In the genomic region with DNA sequence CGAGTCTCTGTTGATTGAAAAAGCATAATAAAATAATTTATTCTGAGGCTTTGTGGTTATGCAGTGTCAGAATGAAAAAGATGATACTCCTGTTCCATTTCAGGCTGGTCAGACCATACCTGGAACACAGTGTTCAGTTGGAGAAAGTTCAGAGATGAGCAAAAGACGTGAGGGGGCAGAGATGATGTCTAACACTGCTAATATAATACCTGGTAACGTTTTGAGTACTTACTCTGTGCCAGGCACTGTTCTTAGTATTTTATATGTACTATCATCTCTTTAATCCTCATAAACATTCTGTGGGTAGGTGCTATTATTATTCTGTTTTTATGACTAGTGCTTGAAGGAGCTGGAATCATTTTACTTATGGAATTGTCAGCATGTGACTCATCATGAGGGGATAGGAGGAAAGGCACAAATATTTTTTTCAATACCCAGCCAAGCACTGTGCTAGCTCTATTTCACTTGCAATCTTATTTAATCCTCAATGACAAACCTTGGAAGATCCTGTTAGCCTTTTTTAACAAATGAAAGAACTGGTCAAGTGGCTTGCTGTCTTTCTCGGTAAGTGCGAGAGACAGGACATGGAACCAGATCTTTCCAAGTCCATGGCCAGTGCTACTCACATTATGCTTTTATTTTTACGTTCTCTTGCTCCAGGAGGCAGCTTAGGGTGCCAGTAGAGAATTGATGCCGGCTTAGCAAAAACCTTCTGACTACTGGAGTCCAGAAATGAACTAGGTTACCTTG, we compare ENCODE assay signal across 10 cellular contexts. TPM values are rescaled to one million over a fixed set of nuclear protein-coding genes. Genes with fewer than 3 reads are reported as not detected.
DNase-seq lines count a peak whose midpoint lies in the region; ATAC-seq and TF ChIP-seq lines count a peak whose summit lies in the region.
"Had no signal": no experiment of that assay in that cellular context is flagged by ENCODE, and none has a peak within 500 bp of the region (broad histone marks: within the 10 kb centered on the region; RNA-seq: fewer than 3 reads in every experiment).

No MANE protein-coding gene starts in this region.

- peaks cover 28% of the 10 kb centered on the region for H3K36me3 Mint-ChIP-seq in activated CD8-positive, alpha-beta memory T cell treated with anti-CD3 and anti-CD28 coated beads, Interleukin-2, amount 10 ng/mL, durations not matched to agents 7 days and 5 days
- H3K36me3 Mint-ChIP-seq in chondrocyte (ENCODE audit: low read depth) (no peaks in the 10 kb centered on the region), natural killer cell (no peaks in the 10 kb centered on the region)

- 57 to 79% (median 75%) methylated on average over 7 of the region's 7 CpGs for WGBS in spleen, 5 donors

- H3K4me1 ChIP-seq in spleen = peaks cover 39 to 90% (median 75%) of the 10 kb centered on the region in 6 donors

- H3K4me3 ChIP-seq in MG63 = 0 out of 2 replicates have a peak overlapping the region, but pooled peaks have one; percentile 3
- H3K4me3 ChIP-seq in spleen = no peak overlapping the region

- peak; percentile 96 for ATAC-seq in activated CD8-positive, alpha-beta memory T cell treated with anti-CD3 and anti-CD28 coated beads, Interleukin-2, amount 10 ng/mL, durations not matched to agents 7 days and 5 days
- ATAC-seq in natural killer cell (peak in 2 of 3 donors; percentile 24 to 41), HG03571 (IDR thresholded peaks at IDR 0.05; ENCODE audit: unreplicated experiment) (no peak), HG03354 (IDR thresholded peaks at IDR 0.05; ENCODE audit: poor library complexity, severe bottlenecking, unreplicated experiment) (no peak)

- peak overlapping the region; percentile 74 for H3K27ac Mint-ChIP-seq in activated CD8-positive, alpha-beta memory T cell treated with anti-CD3 and anti-CD28 coated beads, Interleukin-2, amount 10 ng/mL, durations not matched to agents 7 days and 5 days
- peak overlapping the region; percentile 81 for H3K27ac Mint-ChIP-seq in chondrocyte (ENCODE audit: unreplicated experiment)
- H3K27ac Mint-ChIP-seq in natural killer cell = peak overlapping the region; percentile 89 to 93
- H3K27ac Mint-ChIP-seq: activated B cell treated with CpG ODN at 0.5 μM for 24 hours had no signal

- no peaks in the 10 kb centered on the region for H3K27me3 Mint-ChIP-seq in activated CD8-positive, alpha-beta memory T cell treated with anti-CD3 and anti-CD28 coated beads, Interleukin-2, amount 10 ng/mL, durations not matched to agents 7 days and 5 days
- no peaks in the 10 kb centered on the region for H3K27me3 Mint-ChIP-seq in chondrocyte (ENCODE audit: low read depth)
- H3K27me3 Mint-ChIP-seq in natural killer cell (ENCODE audit: low read depth in 2 of 2) = no peaks in the 10 kb centered on the region
- H3K27me3 Mint-ChIP-seq: activated B cell treated with CpG ODN at 0.5 μM for 24 hours had no signal

- H3K36me3 ChIP-seq in MG63 = 0 out of 2 replicates have a peak, but pooled peaks cover 3% of the 10 kb centered on the region
- H3K36me3 ChIP-seq in spleen = peaks cover 0 to 7% (median 0%) of the 10 kb centered on the region in 6 donors

- no peak for TF ChIP-seq POLR2A in spleen (IDR thresholded peaks at IDR 0.05)

- H3K9me3 Mint-ChIP-seq in activated CD8-positive, alpha-beta memory T cell treated with anti-CD3 and anti-CD28 coated beads, Interleukin-2, amount 10 ng/mL, durations not matched to agents 7 days and 5 days (ENCODE audit: low read depth) = no peaks in the 10 kb centered on the region
- H3K9me3 Mint-ChIP-seq in chondrocyte (ENCODE audit: low read depth) (peaks cover 3% of the 10 kb centered on the region), natural killer cell (no peaks in the 10 kb centered on the region)
- H3K9me3 Mint-ChIP-seq: activated B cell treated with CpG ODN at 0.5 μM for 24 hours had no signal

- peak overlapping the region; percentile 20 for H3K4me3 Mint-ChIP-seq in activated CD8-positive, alpha-beta memory T cell treated with anti-CD3 and anti-CD28 coated beads, Interleukin-2, amount 10 ng/mL, durations not matched to agents 7 days and 5 days
- H3K4me3 Mint-ChIP-seq in chondrocyte (ENCODE audit: unreplicated experiment) (no peak overlapping the region), natural killer cell (peak overlapping the region; percentile 81)
- H3K4me3 Mint-ChIP-seq: activated B cell treated with CpG ODN at 0.5 μM for 24 hours had no signal

- H3K27me3 ChIP-seq in MG63 = no peaks in the 10 kb centered on the region
- H3K27me3 ChIP-seq in spleen (replicated peaks in 1 of 7) = no peaks in the 10 kb centered on the region

- DNase-seq in activated CD8-positive, alpha-beta memory T cell treated with anti-CD3 and anti-CD28 coated beads, Interleukin-2, amount 10 ng/mL, durations not matched to agents 7 days and 5 days = peak; percentile 65
- no peak for DNase-seq in activated CD8-positive, alpha-beta memory T cell treated with anti-CD3 and anti-CD28 coated beads, Interleukin-2, amount 50 U/mL, for 4 hours
- DNase-seq in MG63 = peak; percentile 9
- DNase-seq in chondrocyte (ENCODE audit: low spot score) = no peak
- no peak for DNase-seq in natural killer cell
- no peak for DNase-seq in spleen
- DNase-seq: activated B cell treated with CpG ODN at 0.5 μM for 24 hours had no signal

- intact Hi-C loops in natural killer cell (cut with micrococcal nuclease) (loop anchor here (1.0 to 2.0 kb wide), 2 partner anchors 19 to 32 kb away; a partner anchor contains a TSS), spleen (cut with DNase I; ENCODE audit: low total_unique reads) (loop anchor here (10.0 kb wide), 1 partner anchor 55 kb away; no protein-coding TSS in a partner anchor)

- peaks cover 5% of the 10 kb centered on the region; the same call in 1 of the 2 replicates for H3K9me3 ChIP-seq in MG63
- no peaks in the 10 kb centered on the region for H3K9me3 ChIP-seq in spleen

- TF ChIP-seq CTCF in chondrocyte (IDR thresholded peaks at IDR 0.05) (no peak), natural killer cell (IDR thresholded peaks at IDR 0.05) (no peak), spleen (IDR thresholded peaks at IDR 0.05 in 8 of 11, conservative IDR thresholded peaks at IDR 0.05 in 3 of 11) (no peak)

- CTCF ChIA-PET in activated CD8-positive, alpha-beta memory T cell treated with anti-CD3 and anti-CD28 coated beads, Interleukin-2, amount 10 ng/mL, durations not matched to agents 7 days and 5 days (lab: Charles Lee) = interaction anchor here (0.6 to 2.0 kb wide), 3 partner anchors 12 to 100 kb away, joined by 3 to 10 read pairs (median 6); no protein-coding TSS in a partner anchor

- peaks cover 55% of the 10 kb centered on the region for H3K4me1 Mint-ChIP-seq in activated CD8-positive, alpha-beta memory T cell treated with anti-CD3 and anti-CD28 coated beads, Interleukin-2, amount 10 ng/mL, durations not matched to agents 7 days and 5 days
- peaks cover 66% of the 10 kb centered on the region for H3K4me1 Mint-ChIP-seq in chondrocyte (ENCODE audit: low read depth)
- H3K4me1 Mint-ChIP-seq in natural killer cell = peaks cover 77 to 81% of the 10 kb centered on the region in 2 donors

- H3K27ac ChIP-seq in spleen = peak overlapping the region in 2 of 8 donors; percentile 24 to 30
- H3K27ac ChIP-seq: C4-2B had no signal

RNA-seq across cellular contexts. Expression of a gene that starts 31.9 kb away (rescaled TPM):
- total RNA-seq in activated CD8-positive, alpha-beta memory T cell treated with anti-CD3 and anti-CD28 coated beads, Interleukin-2, amount 10 ng/mL, durations not matched to agents 7 days and 5 days = 100 to 1,000 TPM; 217 to 221 TPM
- total RNA-seq in MG63 (2014; rRNA removed; shearing (Covaris generic); ENCODE audit: low replicate concordance) = 52.8 and 81.8 TPM in 2 replicates
- total RNA-seq in chondrocyte = 206 to 214 TPM (median 209 TPM) in 3 replicates
- 100 to 1,000 TPM; 431 to 493 (median 446) TPM for total RNA-seq in natural killer cell
- total RNA-seq in spleen = 100 to 1,000 TPM; 190 to 282 (median 261) TPM
- 10 to 100 TPM; 48.1 to 72.0 (median 51.6) TPM for polyA plus RNA-seq in spleen

Comparison
In these comparisons a context has a peak if more than half of its experiments do, and no peak if none do; other contexts are left out.
1. DNase-seq: peak in activated CD8-positive, alpha-beta memory T cell treated with anti-CD3 and anti-CD28 coated beads, Interleukin-2, amount 10 ng/mL, durations not matched to agents 7 days and 5 days (single experiment) and MG63 (single experiment); none in activated CD8-positive, alpha-beta memory T cell treated with anti-CD3 and anti-CD28 coated beads, Interleukin-2, amount 50 U/mL, for 4 hours (single experiment), chondrocyte (single experiment), natural killer cell (single experiment) and spleen (single experiment).
2. ATAC-seq: peak in activated CD8-positive, alpha-beta memory T cell treated with anti-CD3 and anti-CD28 coated beads, Interleukin-2, amount 10 ng/mL, durations not matched to agents 7 days and 5 days (single experiment) and natural killer cell (2 of 3); none in HG03571 (single experiment) and HG03354 (single experiment).
3. Peak in every context shown above with its lines, with median percentiles within 50 percentile points of each other: H3K27ac Mint-ChIP-seq.